Comparison of ENCODE assay signal across 8 cellular contexts in genomic region chr3:76570436-76571057, GRCh38.
DNase-seq lines count a peak whose midpoint lies in the region; ATAC-seq and TF ChIP-seq lines count a peak whose summit lies in the region.

No MANE protein-coding gene starts in this region.

- peak; percentile 84 for TF ChIP-seq CTCF in 22Rv1 (IDR thresholded peaks at IDR 0.05)
- TF ChIP-seq CTCF in GM12873 (IDR thresholded peaks at IDR 0.05; ENCODE audit: insufficient read depth, low read depth, low read length, missing control alignments): peak; percentile 48

- ATAC-seq in GM19452 (IDR thresholded peaks at IDR 0.05; ENCODE audit: unreplicated experiment) (no peak), esophagus mucosa (no peak)

- DNase-seq in SHP77 treated with DMSO at 0.1 percent for 48 hours (lab: John Stamatoyannopoulos, UW) (peak; percentile 26), glomerular visceral epithelial cell (ENCODE audit: extremely low spot score) (peak; percentile 6), NCI-H1048 (lab: John Stamatoyannopoulos, UW) (no peak), T-helper 9 cell (no peak)

- no peak overlapping the region for H3K27ac ChIP-seq in 22Rv1

Comparison
In these comparisons a context has a peak if more than half of its experiments do, and no peak if none do; other contexts are left out.
1. DNase-seq: peak in SHP77 treated with DMSO at 0.1 percent for 48 hours (single experiment) and glomerular visceral epithelial cell (single experiment); none in NCI-H1048 (single experiment) and T-helper 9 cell (single experiment).